18 cellular contexts compared by ENCODE assay signal in genomic region chr4:77163636-77164035, GRCh38.
"Had no signal": no experiment of that assay in that cellular context is flagged by ENCODE, and none has a peak within 500 bp of the region (broad histone marks: within the 10 kb centered on the region; RNA-seq: fewer than 3 reads in every experiment).

No MANE protein-coding gene starts in this region.

- ATAC-seq: activated CD8-positive, alpha-beta memory T cell treated with anti-CD3 and anti-CD28 coated beads, Interleukin-2, amount 10 ng/mL, durations not matched to agents 7 days and 5 days; naive thymus-derived CD8-positive, alpha-beta T cell; WTC11 had no signal

- H3K4me3 Mint-ChIP-seq: activated CD4-positive, alpha-beta memory T cell treated with anti-CD3 and anti-CD28 coated beads, Interleukin-2, amount 10 ng/mL, durations not matched to agents 7 days and 5 days; activated CD8-positive, alpha-beta memory T cell treated with anti-CD3 and anti-CD28 coated beads, Interleukin-2, amount 10 ng/mL, durations not matched to agents 7 days and 5 days; activated naive CD4-positive, alpha-beta T cell treated with anti-CD3 and anti-CD28 coated beads, Interleukin-2, amount 10 ng/mL, durations not matched to agents 7 days and 5 days; dendritic cell treated with granulocyte-macrophage colony-stimulating factor and Interleukin-4, amounts not matched to agents 40 ng/mL and 50 ng/mL, for 4 days; naive thymus-derived CD8-positive, alpha-beta T cell; WTC11 had no signal

- H3K4me3 ChIP-seq: left ventricle myocardium inferior, spleen had no signal

- H3K27ac Mint-ChIP-seq: activated CD4-positive, alpha-beta memory T cell treated with anti-CD3 and anti-CD28 coated beads, Interleukin-2, amount 10 ng/mL, durations not matched to agents 7 days and 5 days; activated CD8-positive, alpha-beta memory T cell treated with anti-CD3 and anti-CD28 coated beads, Interleukin-2, amount 10 ng/mL, durations not matched to agents 7 days and 5 days; activated naive CD4-positive, alpha-beta T cell treated with anti-CD3 and anti-CD28 coated beads, Interleukin-2, amount 10 ng/mL, durations not matched to agents 7 days and 5 days; WTC11 had no signal

- H3K9me3 Mint-ChIP-seq: activated CD4-positive, alpha-beta memory T cell treated with anti-CD3 and anti-CD28 coated beads, Interleukin-2, amount 10 ng/mL, durations not matched to agents 7 days and 5 days; activated naive CD4-positive, alpha-beta T cell treated with anti-CD3 and anti-CD28 coated beads, Interleukin-2, amount 10 ng/mL, durations not matched to agents 7 days and 5 days; activated T-helper 2 cell treated with anti-CD3 and anti-CD28 coated beads, Interferon-gamma antibody, Interleukin-2, Interleukin-4, amounts not matched to agents 10 μg/mL and 5 μg/mL and 100 μg/mL, durations not matched to agents 14 hours and 24 hours and 36 hours; dendritic cell treated with granulocyte-macrophage colony-stimulating factor and Interleukin-4, amounts not matched to agents 40 ng/mL and 50 ng/mL, for 4 days; naive thymus-derived CD8-positive, alpha-beta T cell; WTC11 had no signal

- H3K27me3 Mint-ChIP-seq: activated CD4-positive, alpha-beta memory T cell treated with anti-CD3 and anti-CD28 coated beads, Interleukin-2, amount 10 ng/mL, durations not matched to agents 7 days and 5 days; activated CD8-positive, alpha-beta memory T cell treated with anti-CD3 and anti-CD28 coated beads, Interleukin-2, amount 10 ng/mL, durations not matched to agents 7 days and 5 days; activated naive CD4-positive, alpha-beta T cell treated with anti-CD3 and anti-CD28 coated beads, Interleukin-2, amount 10 ng/mL, durations not matched to agents 7 days and 5 days; dendritic cell treated with granulocyte-macrophage colony-stimulating factor and Interleukin-4, amounts not matched to agents 40 ng/mL and 50 ng/mL, for 4 days; naive thymus-derived CD8-positive, alpha-beta T cell had no signal

- FAIRE-seq: keratinocyte had no signal

- H3K27ac ChIP-seq: left ventricle myocardium inferior had no signal

- H3K27me3 ChIP-seq: spleen had no signal

- DNase-seq: activated CD4-positive, alpha-beta memory T cell treated with anti-CD3 and anti-CD28 coated beads, Interleukin-2, amount 10 ng/mL, durations not matched to agents 7 days and 5 days; activated CD4-positive, alpha-beta T cell treated with anti-CD3 and anti-CD28 coated beads for 4 hours; activated CD8-positive, alpha-beta memory T cell treated with anti-CD3 and anti-CD28 coated beads, Interleukin-2, amount 10 ng/mL, durations not matched to agents 7 days and 5 days; activated naive CD4-positive, alpha-beta T cell treated with anti-CD3 and anti-CD28 coated beads, Interleukin-2, amount 10 ng/mL, durations not matched to agents 7 days and 5 days; aorta; effector CD8-positive, alpha-beta T cell; hippocampal formation; left ventricle myocardium inferior; naive thymus-derived CD8-positive, alpha-beta T cell; nucleus accumbens; retina; spleen; stimulated activated CD4-positive, alpha-beta T cell treated with anti-CD3 and anti-CD28 coated beads, Interleukin-4, amount 100 ng/mL, for 4 hours; stimulated activated naive CD4-positive, alpha-beta T cell had no signal

- H3K9me3 ChIP-seq: left ventricle myocardium inferior, spleen had no signal
